In genomic region chr22:49086181-49086580, GRCh38 we compare ENCODE assay signal across 21 cellular contexts.
DNase-seq lines count a peak whose midpoint lies in the region; ATAC-seq and TF ChIP-seq lines count a peak whose summit lies in the region.
"Had no signal": no experiment of that assay in that cellular context is flagged by ENCODE, and none has a peak within 500 bp of the region (broad histone marks: within the 10 kb centered on the region; RNA-seq: fewer than 3 reads in every experiment).

No MANE protein-coding gene starts in this region.

- H3K9me3 ChIP-seq in upper lobe of right lung (no peaks in the 10 kb centered on the region), upper lobe of left lung (no peaks in the 10 kb centered on the region)
- H3K9me3 ChIP-seq: BE2C, MG63, SJCRH30 had no signal

- H3K4me3 ChIP-seq in upper lobe of right lung (no peak overlapping the region), upper lobe of left lung (no peak overlapping the region)
- H3K4me3 ChIP-seq: GM23248, K562, MG63, SJCRH30 had no signal

- H3K27ac ChIP-seq in upper lobe of right lung (no peak overlapping the region), upper lobe of left lung (no peak overlapping the region)
- H3K27ac ChIP-seq: GM23248, HL-60, SJCRH30 had no signal

- WGBS in upper lobe of left lung, 2 donors = 58 to 60% methylated on average over 13 of the region's 13 CpGs

- H3K27ac Mint-ChIP-seq in activated naive CD8-positive, alpha-beta T cell treated with anti-CD3 and anti-CD28 coated beads for 36 hours = peak overlapping the region; percentile 43
- no peak overlapping the region for H3K27ac Mint-ChIP-seq in activated naive CD8-positive, alpha-beta T cell treated with anti-CD3 and anti-CD28 coated beads, Interleukin-2, amount 50 U/mL, for 24 hours

- no peak for TF ChIP-seq CTCF in upper lobe of right lung (IDR thresholded peaks at IDR 0.05)
- TF ChIP-seq CTCF in upper lobe of left lung (IDR thresholded peaks at IDR 0.05) = no peak

- H3K4me1 ChIP-seq in upper lobe of right lung = no peaks in the 10 kb centered on the region
- no peaks in the 10 kb centered on the region for H3K4me1 ChIP-seq in upper lobe of left lung
- H3K4me1 ChIP-seq: BE2C, SJCRH30 had no signal

- no peaks in the 10 kb centered on the region for H3K4me1 Mint-ChIP-seq in activated naive CD8-positive, alpha-beta T cell treated with anti-CD3 and anti-CD28 coated beads for 36 hours
- H3K4me1 Mint-ChIP-seq in activated naive CD8-positive, alpha-beta T cell treated with anti-CD3 and anti-CD28 coated beads, Interleukin-2, amount 50 U/mL, for 24 hours = no peaks in the 10 kb centered on the region

- no peak overlapping the region for H3K4me3 Mint-ChIP-seq in activated naive CD8-positive, alpha-beta T cell treated with anti-CD3 and anti-CD28 coated beads for 36 hours
- H3K4me3 Mint-ChIP-seq in activated naive CD8-positive, alpha-beta T cell treated with anti-CD3 and anti-CD28 coated beads, Interleukin-2, amount 50 U/mL, for 24 hours = no peak overlapping the region

- DNase-seq in activated naive CD8-positive, alpha-beta T cell treated with anti-CD3 and anti-CD28 coated beads for 36 hours = no peak
- DNase-seq in activated naive CD8-positive, alpha-beta T cell treated with anti-CD3 and anti-CD28 coated beads, Interleukin-2, amount 50 U/mL, for 24 hours = no peak
- DNase-seq in NCI-H2107 treated with DMSO at 0.1 percent for 48 hours (lab: John Stamatoyannopoulos, UW; ENCODE audit: unreplicated experiment) (peak; percentile 83), RPMI8226 (peak; percentile 35), upper lobe of right lung (peak; percentile 11), upper lobe of left lung (no peak)
- DNase-seq: BE2C, DMS79 treated with DMSO at 0.1 percent for 48 hours, GM23248, MG63, NCI-H1417 treated with DMSO at 0.1 percent for 48 hours, NCI-H1930, NCI-H82, SJCRH30, T-helper 1 cell had no signal

- no peaks in the 10 kb centered on the region for H3K36me3 Mint-ChIP-seq in activated naive CD8-positive, alpha-beta T cell treated with anti-CD3 and anti-CD28 coated beads for 36 hours
- no peaks in the 10 kb centered on the region for H3K36me3 Mint-ChIP-seq in activated naive CD8-positive, alpha-beta T cell treated with anti-CD3 and anti-CD28 coated beads, Interleukin-2, amount 50 U/mL, for 24 hours (ENCODE audit: low read depth)

- no peaks in the 10 kb centered on the region for H3K36me3 ChIP-seq in upper lobe of right lung
- H3K36me3 ChIP-seq in upper lobe of left lung = no peaks in the 10 kb centered on the region
- H3K36me3 ChIP-seq: BE2C, MG63, SJCRH30 had no signal

- intact Hi-C loops in upper lobe of right lung (cut with DNase I) = no loop called here

- ATAC-seq in activated naive CD8-positive, alpha-beta T cell treated with anti-CD3 and anti-CD28 coated beads, Interleukin-2, amount 50 U/mL, for 24 hours = no peak
- ATAC-seq in upper lobe of right lung (no peak), HG03097 (IDR thresholded peaks at IDR 0.05; ENCODE audit: low FRiP score, unreplicated experiment) (no peak), upper lobe of left lung (ENCODE audit: low FRiP score in 2 of 2) (no peak)
- ATAC-seq: HCT116, HepG2, K562, Panc1 had no signal

- H3K27me3 ChIP-seq in upper lobe of right lung (peaks cover 14% of the 10 kb centered on the region), upper lobe of left lung (no peaks in the 10 kb centered on the region)
- H3K27me3 ChIP-seq: BE2C, MG63 had no signal

- no peak for TF ChIP-seq POLR2A in upper lobe of left lung (IDR thresholded peaks at IDR 0.05)

- H3K27me3 Mint-ChIP-seq in activated naive CD8-positive, alpha-beta T cell treated with anti-CD3 and anti-CD28 coated beads for 36 hours = peaks cover 5% of the 10 kb centered on the region
- peaks cover 4% of the 10 kb centered on the region for H3K27me3 Mint-ChIP-seq in activated naive CD8-positive, alpha-beta T cell treated with anti-CD3 and anti-CD28 coated beads, Interleukin-2, amount 50 U/mL, for 24 hours

- no peaks in the 10 kb centered on the region for H3K9me3 Mint-ChIP-seq in activated naive CD8-positive, alpha-beta T cell treated with anti-CD3 and anti-CD28 coated beads for 36 hours
- no peaks in the 10 kb centered on the region for H3K9me3 Mint-ChIP-seq in activated naive CD8-positive, alpha-beta T cell treated with anti-CD3 and anti-CD28 coated beads, Interleukin-2, amount 50 U/mL, for 24 hours

- TF ChIP-seq EP300 in upper lobe of left lung (IDR thresholded peaks at IDR 0.05) = no peak

Comparison
In these comparisons a context has a peak if more than half of its experiments do, and no peak if none do; other contexts are left out.
1. DNase-seq: peak in NCI-H2107 treated with DMSO at 0.1 percent for 48 hours (single experiment), RPMI8226 (single experiment) and upper lobe of right lung (single experiment); none in activated naive CD8-positive, alpha-beta T cell treated with anti-CD3 and anti-CD28 coated beads for 36 hours (single experiment), activated naive CD8-positive, alpha-beta T cell treated with anti-CD3 and anti-CD28 coated beads, Interleukin-2, amount 50 U/mL, for 24 hours (single experiment) and upper lobe of left lung (0 of 2).